Comparison of ENCODE assay signal across 8 cellular contexts in the genomic region with DNA sequence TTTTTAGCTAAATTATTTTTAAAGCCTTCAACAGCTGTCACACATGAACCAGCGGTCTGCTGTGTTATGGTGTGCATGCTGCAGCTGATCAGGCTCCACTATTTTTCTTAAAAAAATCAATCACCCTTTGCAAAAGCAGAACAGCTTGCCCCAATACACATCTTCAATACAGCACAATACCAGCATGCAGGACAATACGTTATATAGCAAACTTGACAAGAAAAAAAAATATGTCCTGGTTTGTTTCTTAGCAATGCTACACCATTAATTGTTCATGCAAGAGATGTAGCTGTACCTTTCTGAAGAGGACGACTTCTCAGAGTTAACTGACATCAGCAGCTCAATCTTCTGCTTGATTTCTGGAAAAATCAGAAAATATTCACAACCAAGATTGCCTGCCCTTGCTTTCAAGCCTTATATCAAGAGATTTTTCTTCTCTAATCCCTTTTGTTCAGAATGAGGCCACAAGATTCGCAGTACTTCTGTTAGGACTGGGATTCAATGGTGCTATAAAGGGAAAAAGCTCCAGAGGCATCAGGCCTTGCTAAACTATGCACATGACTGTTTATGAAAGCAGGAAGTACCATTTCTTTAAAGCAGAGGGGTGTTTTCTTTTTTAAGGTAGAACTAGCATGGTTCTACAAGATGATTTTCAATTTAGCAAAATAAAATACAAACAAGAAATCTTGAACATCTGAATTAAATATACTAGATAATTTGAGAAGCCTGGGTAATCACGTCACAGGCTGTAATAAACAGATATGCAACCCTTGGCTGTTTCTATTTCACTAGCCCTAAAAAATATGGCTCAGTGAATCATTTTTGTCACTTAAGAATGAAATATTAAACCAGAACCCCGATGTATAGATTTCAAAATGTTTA.
DNase-seq lines count a peak whose midpoint lies in the region; ATAC-seq and TF ChIP-seq lines count a peak whose summit lies in the region.

No MANE protein-coding gene starts in this region.

- no peaks in the 10 kb centered on the region for H3K9me3 Mint-ChIP-seq in activated naive CD4-positive, alpha-beta T cell treated with anti-CD3 and anti-CD28 coated beads, Interleukin-2, amount 50 U/mL, for 72 hours

- no peaks in the 10 kb centered on the region for H3K36me3 Mint-ChIP-seq in activated naive CD4-positive, alpha-beta T cell treated with anti-CD3 and anti-CD28 coated beads, Interleukin-2, amount 50 U/mL, for 72 hours

- H3K4me3 ChIP-seq in ACC112 (ENCODE audit: low read depth, low read length) (peak overlapping the region; percentile 73), prostate gland (peak overlapping the region; percentile 18 to 20)

- peaks cover 22% of the 10 kb centered on the region for H3K4me1 ChIP-seq in ACC112 (ENCODE audit: control insufficient read depth, insufficient read depth, low read length, unreplicated experiment)
- H3K4me1 ChIP-seq in prostate gland (replicated peaks): no peaks in the 10 kb centered on the region

- H2AFZ ChIP-seq in ACC112 (ENCODE audit: low read length, unreplicated experiment): peak overlapping the region; percentile 82

- whole genome bisulfite sequencing in prostate gland: 2% methylated on average over 6 of the region's 6 CpGs

- intact Hi-C loops in prostate gland (cut with DNase I): no loop called here

- peak overlapping the region; percentile 63 to 92 for H3K27ac Mint-ChIP-seq in activated naive CD4-positive, alpha-beta T cell treated with anti-CD3 and anti-CD28 coated beads, Interleukin-2, amount 50 U/mL, for 72 hours

- TF ChIP-seq CTCF in GM10248 (IDR thresholded peaks at IDR 0.05; ENCODE audit: control extremely low read depth, extremely low read depth, low read depth, missing control alignments): no peak
- no peak for TF ChIP-seq CTCF in prostate gland (IDR thresholded peaks at IDR 0.05)

- H3K27me3 ChIP-seq in ACC112 (ENCODE audit: insufficient read depth, low read length): no peaks in the 10 kb centered on the region
- H3K27me3 ChIP-seq in prostate gland (replicated peaks; ENCODE audit: insufficient read depth): no peaks in the 10 kb centered on the region

- ATAC-seq in HG02763 (IDR thresholded peaks at IDR 0.05; ENCODE audit: unreplicated experiment): peak; percentile 65
- ATAC-seq in activated naive CD4-positive, alpha-beta T cell treated with anti-CD3 and anti-CD28 coated beads, Interleukin-2, amount 50 U/mL, for 72 hours: peak; percentile 71 to 83
- ATAC-seq in HG03039 (IDR thresholded peaks at IDR 0.05; ENCODE audit: unreplicated experiment): no peak

- peak; percentile 58 for TF ChIP-seq POLR2A in prostate gland (IDR thresholded peaks at IDR 0.05)

- H3K27ac ChIP-seq in ACC112 (ENCODE audit: low read depth, low read length) (peak overlapping the region; percentile 62), prostate gland (peak overlapping the region; percentile 66 to 77)

- no peaks in the 10 kb centered on the region for H3K9me3 ChIP-seq in prostate gland

- H3K79me2 ChIP-seq in ACC112 (ENCODE audit: control insufficient read depth, insufficient read depth, low read length, unreplicated experiment): peaks cover 63% of the 10 kb centered on the region

- POLR2A ChIA-PET in GM10248 (lab: Yijun Ruan, JAX): no interaction called here

- DNase-seq in GM10248 (ENCODE audit: extremely low spot score): peak; percentile 51
- DNase-seq in NCI-H2029 treated with DMSO at 0.1 percent for 48 hours (lab: John Stamatoyannopoulos, UW): peak; percentile 67
- peak in 1 of 2 donors; percentile 19 for DNase-seq in activated naive CD4-positive, alpha-beta T cell treated with anti-CD3 and anti-CD28 coated beads, Interleukin-2, amount 50 U/mL, for 72 hours (ENCODE audit: low spot score in 2 of 2)
- peak; percentile 27 for DNase-seq in glomerular visceral epithelial cell (ENCODE audit: extremely low spot score)
- peak; percentile 30 for DNase-seq in prostate gland (ENCODE audit: low spot score)

- H3K36me3 ChIP-seq in ACC112 (ENCODE audit: insufficient read depth, low read length) (no peaks in the 10 kb centered on the region), prostate gland (no peaks in the 10 kb centered on the region)

- CTCF ChIA-PET in GM10248 (lab: Yijun Ruan, JAX): interaction anchor here (1.0 to 1.3 kb wide), 3 partner anchors 38 to 66 kb away, joined by 3 to 4 read pairs (median 4); no protein-coding TSS in a partner anchor
